20 cellular contexts compared by ENCODE assay signal in genomic region chr1:104953555-104953954, GRCh38.
"Had no signal": no experiment of that assay in that cellular context is flagged by ENCODE, and none has a peak within 500 bp of the region (broad histone marks: within the 10 kb centered on the region; RNA-seq: fewer than 3 reads in every experiment).

No MANE protein-coding gene starts in this region.

- H3K27ac ChIP-seq: adrenal gland, SK-N-MC, WERI-Rb-1 had no signal

- DNase-seq: activated CD4-positive, alpha-beta T cell treated with anti-CD3 and anti-CD28 coated beads for 4 hours; activated CD8-positive, alpha-beta memory T cell treated with anti-CD3 and anti-CD28 coated beads, Interleukin-2, amount 50 U/mL, for 4 hours; activated CD8-positive, alpha-beta T cell treated with anti-CD3 and anti-CD28 coated beads for 36 hours; activated naive CD4-positive, alpha-beta T cell treated with anti-CD3 and anti-CD28 coated beads, Interleukin-2, amount 50 U/mL, for 16 hours; activated naive CD8-positive, alpha-beta T cell treated with anti-CD3 and anti-CD28 coated beads, Interleukin-2, amount 10 ng/mL, durations not matched to agents 7 days and 5 days; activated T-cell treated with anti-CD3 and anti-CD28 coated beads, Interleukin-2, amount 50 U/mL, for 72 hours; adrenal gland; anterior cingulate cortex; cerebellar nuclear complex; KBM-7; NCI-H1105; NCI-H1436; NCI-H187 treated with DMSO at 0.1 percent for 48 hours; NCI-H524 treated with DMSO at 0.1 percent for 48 hours; RPMI8226; T-helper 1 cell; WERI-Rb-1 had no signal

- ATAC-seq: activated CD8-positive, alpha-beta T cell treated with anti-CD3 and anti-CD28 coated beads for 36 hours; activated T-cell treated with anti-CD3 and anti-CD28 coated beads, Interleukin-2, amount 50 U/mL, for 72 hours; Panc1; Right ventricle myocardium inferior had no signal
